Comparison of ENCODE assay signal across 3 cellular contexts in genomic region chr10:60615551-60615950, GRCh38.
"Had no signal": no experiment of that assay in that cellular context is flagged by ENCODE, and none has a peak within 500 bp of the region (broad histone marks: within the 10 kb centered on the region; RNA-seq: fewer than 3 reads in every experiment).

No MANE protein-coding gene starts in this region.

- H3K4me3 ChIP-seq: GM23338 had no signal

- H2AFZ ChIP-seq: GM23338 had no signal

- ATAC-seq: GM23338 had no signal

- DNase-seq: H9, HCEC 1CT had no signal

- H3K4me2 ChIP-seq: GM23338 had no signal
